In the genomic region with DNA sequence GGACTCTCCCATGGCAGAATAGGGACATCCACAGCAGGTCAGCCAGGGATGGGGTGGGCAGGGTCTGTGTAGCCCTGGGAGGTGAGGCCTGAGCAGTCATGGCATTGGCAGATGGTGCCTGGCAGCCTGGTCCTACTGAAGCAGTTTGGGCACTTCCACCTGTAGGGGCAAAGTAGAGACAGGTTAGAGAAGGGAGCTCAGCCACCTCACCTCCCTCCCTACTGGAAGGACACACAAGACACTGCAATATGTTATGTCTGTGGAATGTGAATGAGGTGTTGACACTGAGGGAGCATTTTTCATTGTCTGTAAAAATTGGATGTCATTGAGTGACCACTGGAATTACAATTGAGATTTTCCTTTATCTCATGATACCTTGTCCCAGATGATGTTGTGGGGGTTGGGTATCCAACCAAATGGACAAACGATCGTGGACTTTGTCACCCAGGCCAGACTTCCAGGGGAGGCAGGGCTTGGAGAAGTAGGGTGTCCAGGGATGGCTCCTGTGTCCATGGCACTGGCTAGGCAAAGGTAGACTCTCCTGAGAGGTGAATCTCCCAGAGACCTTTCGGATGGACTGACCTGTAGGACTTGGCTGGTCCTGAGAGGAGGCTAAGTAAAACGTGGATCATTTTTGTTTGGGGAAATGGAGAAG, we compare ENCODE assay signal across 31 cellular contexts. TPM values are rescaled to one million over a fixed set of nuclear protein-coding genes. Genes with fewer than 3 reads are reported as not detected.
A peak's percentile ranks its signal among the peaks of the same experiment; 100 is the strongest.
DNase-seq lines count a peak whose midpoint lies in the region; ATAC-seq and TF ChIP-seq lines count a peak whose summit lies in the region.
"Had no signal": no experiment of that assay in that cellular context is flagged by ENCODE, and none has a peak within 500 bp of the region (broad histone marks: within the 10 kb centered on the region; RNA-seq: fewer than 3 reads in every experiment).

No MANE protein-coding gene starts in this region.

- H3K9me3 ChIP-seq in right cardiac atrium (ENCODE audit: control insufficient read depth, low read length) (no peaks in the 10 kb centered on the region), esophagus squamous epithelium (no peaks in the 10 kb centered on the region), skeletal muscle tissue (ENCODE audit: control insufficient read depth in 3 of 3, low read length in 3 of 3) (no peaks in the 10 kb centered on the region)
- H3K9me3 ChIP-seq: heart right ventricle had no signal

- H3K4me3 ChIP-seq in right cardiac atrium (ENCODE audit: low read length) (no peak overlapping the region), esophagus squamous epithelium (no peak overlapping the region), skeletal muscle tissue (ENCODE audit: low read length in 3 of 3) (no peak overlapping the region)
- H3K4me3 ChIP-seq: heart right ventricle, smooth muscle cell had no signal

- no peak for ATAC-seq in right cardiac atrium
- no peak for ATAC-seq in left ventricle myocardium superior
- ATAC-seq in GM21619 (IDR thresholded peaks at IDR 0.05; ENCODE audit: unreplicated experiment), result no peak
- ATAC-seq: activated naive CD8-positive, alpha-beta T cell treated with anti-CD3 and anti-CD28 coated beads, Interleukin-2, amount 50 U/mL, for 24 hours; heart right ventricle; T-cell; WTC11 had no signal

- in situ Hi-C loops in GM13976 (cut with MboI; ENCODE audit: low sequenced_read_pairs, unreplicated experiment), result loop anchor here (5.0 to 25.0 kb wide), 2 partner anchors 74 to 214 kb away; partner anchors contain the start of gene GPR37L1

- peak overlapping the region in 2 of 3 donors; percentile 8 to 28 for H3K9ac ChIP-seq in skeletal muscle tissue (ENCODE audit: low read depth in 1 of 3, low read length in 3 of 3)

- H3K27me3 ChIP-seq in right cardiac atrium (ENCODE audit: control insufficient read depth, insufficient read depth), result no peaks in the 10 kb centered on the region
- H3K27me3 ChIP-seq in esophagus squamous epithelium, result no peaks in the 10 kb centered on the region
- H3K27me3 ChIP-seq in skeletal muscle tissue (ENCODE audit: control insufficient read depth in 3 of 3, insufficient read depth in 3 of 3, low read length in 3 of 3), result no peaks in the 10 kb centered on the region
- H3K27me3 ChIP-seq: heart right ventricle had no signal

- no peak for TF ChIP-seq POLR2A in esophagus squamous epithelium (IDR thresholded peaks at IDR 0.05)

- intact Hi-C loops in right cardiac atrium (cut with DNase I) (loop anchor here in 3 of 4 donors (5.0 kb wide), 2 partner anchors 59 to 74 kb away; partner anchors contain the start of gene TIMM17A (in 1 of the 3)), left ventricle myocardium superior (cut with micrococcal nuclease) (loop anchor here (5.0 kb wide), 1 partner anchor 74 kb away; no protein-coding TSS in a partner anchor), esophagus squamous epithelium (cut with DNase I) (loop anchor here (5.0 to 10.0 kb wide), 2 partner anchors 74 to 226 kb away; partner anchors contain the start of gene GPR37L1)

- H3K36me3 ChIP-seq in esophagus squamous epithelium (no peaks in the 10 kb centered on the region), skeletal muscle tissue (ENCODE audit: control insufficient read depth in 3 of 3, insufficient read depth in 3 of 3, low read length in 3 of 3) (peaks cover 25 to 33% (median 27%) of the 10 kb centered on the region in 3 donors)

- 73% methylated on average over 4 of the region's 4 CpGs for whole genome bisulfite sequencing in right cardiac atrium
- 60 to 62% methylated on average over 4 of the region's 4 CpGs for WGBS in esophagus squamous epithelium, 2 donors

- H3K4me1 ChIP-seq in right cardiac atrium (ENCODE audit: control insufficient read depth, insufficient read depth, low read length) (no peaks in the 10 kb centered on the region), esophagus squamous epithelium (peaks cover 5 to 78% (median 6%) of the 10 kb centered on the region in 3 donors), skeletal muscle tissue (ENCODE audit: control insufficient read depth in 3 of 3, insufficient read depth in 3 of 3, low read length in 3 of 3) (peaks cover 42 to 83% (median 54%) of the 10 kb centered on the region in 3 donors)

- TF ChIP-seq CTCF in esophagus squamous epithelium (IDR thresholded peaks at IDR 0.05) (no peak), GM13976 (IDR thresholded peaks at IDR 0.05; ENCODE audit: borderline replicate concordance, control extremely low read depth, extremely low read depth, insufficient read depth, missing control alignments) (no peak)

- peak overlapping the region; percentile 8 for H3K27ac ChIP-seq in right cardiac atrium (ENCODE audit: low read length)
- peak overlapping the region; percentile 7 to 85 (median 76) for H3K27ac ChIP-seq in esophagus squamous epithelium
- peak overlapping the region; percentile 64 for H3K27ac ChIP-seq in skeletal muscle tissue (ENCODE audit: low read depth, low read length)

- DNase-seq in right cardiac atrium, result no peak
- no peak for DNase-seq in left ventricle myocardium superior
- DNase-seq in esophagus squamous epithelium (lab: John Stamatoyannopoulos, UW), result no peak
- no peak for DNase-seq in activated CD4-positive, CD25-positive, alpha-beta regulatory T cell treated with anti-CD3 and anti-CD28 coated beads, Interleukin-2, amount 50 U/mL, for 72 hours
- no peak for DNase-seq in Kasumi-1 (lab: John Stamatoyannopoulos, UW)
- no peak for DNase-seq in GM13976 (ENCODE audit: low spot score)
- DNase-seq: activated CD4-positive, alpha-beta T cell treated with anti-CD3 and anti-CD28 coated beads, Interleukin-2, amount 50 U/mL, for 1 hour; activated naive CD4-positive, alpha-beta T cell; activated naive CD8-positive, alpha-beta T cell treated with anti-CD3 and anti-CD28 coated beads, Interleukin-2, amount 50 U/mL, for 24 hours; Calu3; CD4-positive, CD25-positive, alpha-beta regulatory T cell; DMS79; foreskin melanocyte; GF-D8; GOT3; heart right ventricle; midbrain; NCI-H1048; NCI-H1694; NCI-H446; NCI-H774; T-cell; trophoblast cell had no signal

RNA-seq across cellular contexts. Expression of gene SHISA4, which starts 9.7 kb away (rescaled TPM):
- total RNA-seq in right cardiac atrium (10 to 100 TPM; 55.8 to 96.6 (median 73.6) TPM), left ventricle myocardium superior (129 TPM), esophagus squamous epithelium (10 to 100 TPM in 1 of 4 donors, 1 to 10 TPM in 3; 3.3 to 12.3 (median 5.6) TPM), skeletal muscle tissue (50.1 TPM)
- 79.5 TPM for polyA plus RNA-seq in right cardiac atrium

RNA-seq across cellular contexts. Expression of gene LMOD1, which starts 48.0 kb away (rescaled TPM):
- total RNA-seq in right cardiac atrium (10 to 100 TPM; 22.0 to 40.6 (median 33.0) TPM), left ventricle myocardium superior (8.0 TPM), esophagus squamous epithelium (100 to 1,000 TPM in 1 of 4 donors, 10 to 100 TPM in 2, 1 to 10 TPM in 1; 8.3 to 157 (median 38.6) TPM), skeletal muscle tissue (15.1 TPM)
- 33.7 TPM for polyA plus RNA-seq in right cardiac atrium
- total RNA-seq: A172; Calu3; CD4-positive, CD25-positive, alpha-beta regulatory T cell; dermis microvascular lymphatic vessel endothelial cell; HT-29 had no signal
- polyA plus RNA-seq: CD4-positive, CD25-positive, alpha-beta regulatory T cell; keratinocyte had no signal

RNA-seq across cellular contexts. Expression of gene TIMM17A, which starts 56.9 kb away (rescaled TPM):
- total RNA-seq in right cardiac atrium (10 to 100 TPM; 67.8 to 96.9 (median 78.5) TPM), left ventricle myocardium superior (79.0 TPM), esophagus squamous epithelium (10 to 100 TPM; 18.7 to 44.6 (median 34.6) TPM), skeletal muscle tissue (25.1 TPM)
- 73.4 TPM for polyA plus RNA-seq in right cardiac atrium

Comparison
In these comparisons a context has a peak if more than half of its experiments do, and no peak if none do; other contexts are left out.
1. H3K27ac ChIP-seq: peak in every context shown above with its lines; median percentile 76 in esophagus squamous epithelium; 64 in skeletal muscle tissue; 8 in right cardiac atrium.